ENCODE assay signal across 9 cellular contexts in genomic region chr6:142846459-142846831, GRCh38.
DNase-seq lines count a peak whose midpoint lies in the region; ATAC-seq and TF ChIP-seq lines count a peak whose summit lies in the region.
"Had no signal": no experiment of that assay in that cellular context is flagged by ENCODE, and none has a peak within 500 bp of the region (broad histone marks: within the 10 kb centered on the region; RNA-seq: fewer than 3 reads in every experiment).

No MANE protein-coding gene starts in this region.

- no peak for TF ChIP-seq CTCF in LNCaP clone FGC (IDR thresholded peaks at IDR 0.05; ENCODE audit: control insufficient read depth, extremely low read depth, insufficient read depth)

- no peaks in the 10 kb centered on the region for H3K27me3 ChIP-seq in mucosa of stomach (ENCODE audit: control insufficient read depth, insufficient read depth, low read length)

- H3K27ac Mint-ChIP-seq in central memory CD8-positive, alpha-beta T cell (ENCODE audit: low read depth), result peak overlapping the region; percentile 100

- H3K4me1 Mint-ChIP-seq in central memory CD8-positive, alpha-beta T cell, result peaks cover 86% of the 10 kb centered on the region

- H3K4me3 ChIP-seq in LNCaP clone FGC (ENCODE audit: low read depth, low read length), result peak overlapping the region; percentile 46; the same call in 1 of the 2 replicates
- no peak overlapping the region for H3K4me3 ChIP-seq in mucosa of stomach (ENCODE audit: low read length)

- no peaks in the 10 kb centered on the region for H3K27me3 Mint-ChIP-seq in central memory CD8-positive, alpha-beta T cell

- peaks cover 15% of the 10 kb centered on the region for H3K36me3 Mint-ChIP-seq in central memory CD8-positive, alpha-beta T cell (ENCODE audit: insufficient read depth)

- H3K9me3 Mint-ChIP-seq in central memory CD8-positive, alpha-beta T cell, result no peaks in the 10 kb centered on the region

- in situ Hi-C loops in ACHN (cut with HindIII; ENCODE audit: low pct_ligation_motif_present, low pct_unique_long_range_greater_than_20kb, low sequenced_read_pairs), result no loop called here

- no peak for ATAC-seq in central memory CD8-positive, alpha-beta T cell (replicated peaks; ENCODE audit: extremely low read depth, poor library complexity, severe bottlenecking)
- no peak for ATAC-seq in GM18868 (IDR thresholded peaks at IDR 0.05; ENCODE audit: unreplicated experiment)
- ATAC-seq in GM19328 (IDR thresholded peaks at IDR 0.05; ENCODE audit: unreplicated experiment), result no peak
- ATAC-seq in GM18520 (IDR thresholded peaks at IDR 0.05; ENCODE audit: unreplicated experiment), result no peak

- H3K36me3 ChIP-seq in mucosa of stomach (ENCODE audit: control insufficient read depth, insufficient read depth, low read length), result no peaks in the 10 kb centered on the region

- peaks cover 44% of the 10 kb centered on the region for H3K4me1 ChIP-seq in mucosa of stomach (ENCODE audit: control insufficient read depth, insufficient read depth, low read length)

- peak; percentile 30 for DNase-seq in ACHN
- no peak for DNase-seq in LNCaP clone FGC (ENCODE audit: low read depth)
- DNase-seq in central memory CD8-positive, alpha-beta T cell (ENCODE audit: low spot score in 2 of 2), result no peak
- DNase-seq in ureter (ENCODE audit: low spot score), result no peak
- DNase-seq: NCI-H748 treated with DMSO at 0.1 percent for 48 hours had no signal

- no peaks in the 10 kb centered on the region for H3K9me3 ChIP-seq in mucosa of stomach (ENCODE audit: control insufficient read depth, low read length)

- peak overlapping the region; percentile 40 for H3K9ac ChIP-seq in mucosa of stomach (ENCODE audit: low read length)

- H3K4me3 Mint-ChIP-seq in central memory CD8-positive, alpha-beta T cell, result peak overlapping the region; percentile 74
